11 cellular contexts compared by ENCODE assay signal in genomic region chr1:231418101-231418740, GRCh38. TPM values are rescaled to one million over a fixed set of nuclear protein-coding genes. Genes with fewer than 3 reads are reported as not detected.
DNase-seq lines count a peak whose midpoint lies in the region; ATAC-seq, FAIRE-seq and TF ChIP-seq lines count a peak whose summit lies in the region.
"Had no signal": no experiment of that assay in that cellular context is flagged by ENCODE, and none has a peak within 500 bp of the region (broad histone marks: within the 10 kb centered on the region; RNA-seq: fewer than 3 reads in every experiment).

No MANE protein-coding gene starts in this region.

- ATAC-seq in natural killer cell, result no peak

- H3K4me3 Mint-ChIP-seq in HFFc6 (peak overlapping the region; percentile 93), chondrocyte (ENCODE audit: unreplicated experiment) (peak overlapping the region; percentile 89), natural killer cell (peak overlapping the region; percentile 7)

- H3K27ac Mint-ChIP-seq in HFFc6 (no peak overlapping the region), chondrocyte (ENCODE audit: unreplicated experiment) (peak overlapping the region; percentile 39), natural killer cell (no peak overlapping the region)

- no peak for TF ChIP-seq POLR2A in H54 (IDR thresholded peaks at IDR 0.05; ENCODE audit: low read depth, low read length)

- DNase-seq in AG10803 (ENCODE audit: low read depth) (no peak), HFFc6 (no peak), chondrocyte (ENCODE audit: low spot score) (no peak), natural killer cell (no peak), HK-2 (ENCODE audit: unreplicated experiment) (no peak), H54 (ENCODE audit: insufficient read length, low spot score) (no peak), COLO668 (lab: John Stamatoyannopoulos, UW; ENCODE audit: unreplicated experiment) (no peak), nucleus accumbens (lab: John Stamatoyannopoulos, UW) (no peak)
- DNase-seq: activated CD4-positive, alpha-beta T cell treated with anti-CD3 and anti-CD28 coated beads for 1 hour; NCI-H1694; stimulated activated CD4-positive, alpha-beta T cell treated with anti-CD3 and anti-CD28 coated beads, Interleukin-1b, Interleukin-23, amount 100 ng/mL, for 48 hours had no signal

- H3K4me1 Mint-ChIP-seq in HFFc6 (ENCODE audit: low read depth) (peaks cover 55% of the 10 kb centered on the region), chondrocyte (ENCODE audit: low read depth) (peaks cover 65% of the 10 kb centered on the region), natural killer cell (peaks cover 62 to 64% of the 10 kb centered on the region in 2 donors)

- H3K36me3 Mint-ChIP-seq in HFFc6 (ENCODE audit: low read depth) (peaks cover 10% of the 10 kb centered on the region), chondrocyte (ENCODE audit: low read depth) (peaks cover 4% of the 10 kb centered on the region), natural killer cell (no peaks in the 10 kb centered on the region)

- FAIRE-seq in H54 (lab: Jason Lieb, UNC), result no peak

- peak overlapping the region; percentile 83 for H3K4me3 ChIP-seq in AG10803 (ENCODE audit: low read length)

- TF ChIP-seq CTCF in AG10803 (conservative IDR thresholded peaks at IDR 0.05; ENCODE audit: low read length) (no peak), HFFc6 (IDR thresholded peaks at IDR 0.05) (no peak), chondrocyte (IDR thresholded peaks at IDR 0.05) (no peak), natural killer cell (IDR thresholded peaks at IDR 0.05) (no peak)

- intact Hi-C loops in natural killer cell (cut with micrococcal nuclease), result no loop called here

- no peaks in the 10 kb centered on the region; the same call in 1 of the 2 replicates for H3K27me3 Mint-ChIP-seq in HFFc6 (ENCODE audit: insufficient read depth)
- no peaks in the 10 kb centered on the region for H3K27me3 Mint-ChIP-seq in chondrocyte (ENCODE audit: low read depth)
- no peaks in the 10 kb centered on the region for H3K27me3 Mint-ChIP-seq in natural killer cell (ENCODE audit: low read depth in 2 of 2)

- H3K9me3 Mint-ChIP-seq in HFFc6 (no peaks in the 10 kb centered on the region), chondrocyte (ENCODE audit: low read depth) (no peaks in the 10 kb centered on the region), natural killer cell (no peaks in the 10 kb centered on the region)

RNA-seq across cellular contexts. Expression of gene EGLN1, which starts 3.9 kb away (rescaled TPM):
- total RNA-seq in HFFc6 (2021; fragmentation: NEBNext Ultra II Directional; extraction: Animal tissue kit (Norgen Biotek cat#: 25700)), result 10 to 100 TPM; 22.5 to 31.8 (median 26.0) TPM
- total RNA-seq in chondrocyte, result 25.7 to 36.6 TPM (median 35.3 TPM) in 3 replicates
- 10 to 100 TPM; 14.2 to 27.5 (median 24.5) TPM for total RNA-seq in natural killer cell

Comparison
In these comparisons a context has a peak if more than half of its experiments do, and no peak if none do; other contexts are left out.
1. H3K4me3 Mint-ChIP-seq: peak in every context shown above with its lines; median percentile 93 in HFFc6; 89 in chondrocyte; 7 in natural killer cell.